Comparison of ENCODE assay signal across 1 cellular context in the genomic region with DNA sequence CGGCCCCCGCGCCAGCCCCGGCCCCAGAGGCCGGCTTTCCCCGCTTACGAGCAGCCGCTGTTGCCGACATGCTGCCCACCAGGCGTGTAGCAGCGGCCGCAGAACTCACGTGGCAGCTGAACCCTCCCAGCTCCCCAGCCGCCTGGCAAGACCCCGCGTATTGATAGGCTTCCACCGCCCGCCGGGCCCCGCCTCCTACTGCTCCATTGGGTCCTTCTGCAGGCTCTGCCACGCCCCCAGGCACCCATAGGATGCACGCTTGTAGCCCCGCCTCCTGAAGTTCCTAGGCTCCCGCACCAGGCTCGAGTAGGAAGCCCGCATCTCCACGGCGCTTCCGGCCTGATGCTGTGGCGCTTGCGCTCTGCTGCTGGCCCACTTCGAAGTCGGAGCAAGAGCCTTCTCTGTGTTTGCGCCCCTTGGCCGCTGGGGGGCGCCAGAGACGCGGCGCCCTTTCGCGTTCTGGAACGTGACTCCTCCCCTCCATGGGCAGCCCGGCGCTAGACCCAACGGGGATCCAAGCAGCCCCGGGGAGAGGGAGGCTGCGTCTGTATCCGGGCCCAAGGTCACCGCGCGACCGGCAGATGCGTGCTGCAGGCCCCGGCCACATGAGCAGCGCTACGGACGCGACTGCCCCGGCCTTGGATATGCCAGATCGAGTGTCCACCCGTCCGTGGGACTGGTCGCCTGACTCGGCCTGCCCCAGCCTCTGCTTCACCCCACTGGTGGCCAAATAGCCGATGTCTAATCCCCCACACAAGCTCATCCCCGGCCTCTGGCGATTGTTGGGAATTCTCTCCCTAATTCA.
TF ChIP-seq lines count a peak whose summit lies in the region.

A gene (plus strand): TSS at position 566 of the 805 bp plus-strand sequence. CDS start 993 bp downstream, outside the sequence.
A gene with protein sequence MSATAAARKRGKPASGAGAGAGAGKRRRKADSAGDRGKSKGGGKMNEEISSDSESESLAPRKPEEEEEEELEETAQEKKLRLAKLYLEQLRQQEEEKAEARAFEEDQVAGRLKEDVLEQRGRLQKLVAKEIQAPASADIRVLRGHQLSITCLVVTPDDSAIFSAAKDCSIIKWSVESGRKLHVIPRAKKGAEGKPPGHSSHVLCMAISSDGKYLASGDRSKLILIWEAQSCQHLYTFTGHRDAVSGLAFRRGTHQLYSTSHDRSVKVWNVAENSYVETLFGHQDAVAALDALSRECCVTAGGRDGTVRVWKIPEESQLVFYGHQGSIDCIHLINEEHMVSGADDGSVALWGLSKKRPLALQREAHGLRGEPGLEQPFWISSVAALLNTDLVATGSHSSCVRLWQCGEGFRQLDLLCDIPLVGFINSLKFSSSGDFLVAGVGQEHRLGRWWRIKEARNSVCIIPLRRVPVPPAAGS (minus strand): TSS at position 107 of the 805 bp plus-strand sequence. CDS start 37 bp downstream, at position 70.

TF ChIP-seq in HepG2, 621 proteins besides CTCF, POLR2A, EP300 and RAD21 (continued from another document and continues in another):
- TF ChIP-seq, protein P1, sequence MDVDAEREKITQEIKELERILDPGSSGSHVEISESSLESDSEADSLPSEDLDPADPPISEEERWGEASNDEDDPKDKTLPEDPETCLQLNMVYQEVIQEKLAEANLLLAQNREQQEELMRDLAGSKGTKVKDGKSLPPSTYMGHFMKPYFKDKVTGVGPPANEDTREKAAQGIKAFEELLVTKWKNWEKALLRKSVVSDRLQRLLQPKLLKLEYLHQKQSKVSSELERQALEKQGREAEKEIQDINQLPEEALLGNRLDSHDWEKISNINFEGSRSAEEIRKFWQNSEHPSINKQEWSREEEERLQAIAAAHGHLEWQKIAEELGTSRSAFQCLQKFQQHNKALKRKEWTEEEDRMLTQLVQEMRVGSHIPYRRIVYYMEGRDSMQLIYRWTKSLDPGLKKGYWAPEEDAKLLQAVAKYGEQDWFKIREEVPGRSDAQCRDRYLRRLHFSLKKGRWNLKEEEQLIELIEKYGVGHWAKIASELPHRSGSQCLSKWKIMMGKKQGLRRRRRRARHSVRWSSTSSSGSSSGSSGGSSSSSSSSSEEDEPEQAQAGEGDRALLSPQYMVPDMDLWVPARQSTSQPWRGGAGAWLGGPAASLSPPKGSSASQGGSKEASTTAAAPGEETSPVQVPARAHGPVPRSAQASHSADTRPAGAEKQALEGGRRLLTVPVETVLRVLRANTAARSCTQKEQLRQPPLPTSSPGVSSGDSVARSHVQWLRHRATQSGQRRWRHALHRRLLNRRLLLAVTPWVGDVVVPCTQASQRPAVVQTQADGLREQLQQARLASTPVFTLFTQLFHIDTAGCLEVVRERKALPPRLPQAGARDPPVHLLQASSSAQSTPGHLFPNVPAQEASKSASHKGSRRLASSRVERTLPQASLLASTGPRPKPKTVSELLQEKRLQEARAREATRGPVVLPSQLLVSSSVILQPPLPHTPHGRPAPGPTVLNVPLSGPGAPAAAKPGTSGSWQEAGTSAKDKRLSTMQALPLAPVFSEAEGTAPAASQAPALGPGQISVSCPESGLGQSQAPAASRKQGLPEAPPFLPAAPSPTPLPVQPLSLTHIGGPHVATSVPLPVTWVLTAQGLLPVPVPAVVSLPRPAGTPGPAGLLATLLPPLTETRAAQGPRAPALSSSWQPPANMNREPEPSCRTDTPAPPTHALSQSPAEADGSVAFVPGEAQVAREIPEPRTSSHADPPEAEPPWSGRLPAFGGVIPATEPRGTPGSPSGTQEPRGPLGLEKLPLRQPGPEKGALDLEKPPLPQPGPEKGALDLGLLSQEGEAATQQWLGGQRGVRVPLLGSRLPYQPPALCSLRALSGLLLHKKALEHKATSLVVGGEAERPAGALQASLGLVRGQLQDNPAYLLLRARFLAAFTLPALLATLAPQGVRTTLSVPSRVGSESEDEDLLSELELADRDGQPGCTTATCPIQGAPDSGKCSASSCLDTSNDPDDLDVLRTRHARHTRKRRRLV (CRISPR knock-in tag; IDR thresholded peaks at IDR 0.05), result peak; percentile 80
- TF ChIP-seq ELF4 (CRISPR knock-in tag; IDR thresholded peaks at IDR 0.05; ENCODE audit: borderline replicate concordance) (peak; percentile 85; the same call in 1 of the 2 replicates), ZKSCAN8 (CRISPR knock-in tag; IDR thresholded peaks at IDR 0.05; ENCODE audit: borderline replicate concordance) (peak; percentile 72; the same call in 1 of the 2 replicates), FOXM1 (CRISPR knock-in tag; IDR thresholded peaks at IDR 0.05) (0 out of 2 replicates have a peak, but pooled peaks have one; percentile 37), KLF15 (CRISPR knock-in tag; IDR thresholded peaks at IDR 0.05; ENCODE audit: borderline replicate concordance) (peak; percentile 38; the same call in 1 of the 2 replicates), ATRX (CRISPR knock-in tag; IDR thresholded peaks at IDR 0.05; ENCODE audit: borderline replicate concordance) (no peak), RBM39 (IDR thresholded peaks at IDR 0.05; ENCODE audit: low read depth, low read length, poor library complexity, severe bottlenecking) (peak; percentile 69), ZFP1 (CRISPR knock-in tag; IDR thresholded peaks at IDR 0.05) (no peak), ZNF33B (CRISPR knock-in tag; IDR thresholded peaks at IDR 0.05) (no peak), MAFK (conservative IDR thresholded peaks at IDR 0.05 in 1 of 2, IDR thresholded peaks at IDR 0.05 in 1 of 2; ENCODE audit: low read length in 2 of 2) (no peak), ZSCAN30 (CRISPR knock-in tag; IDR thresholded peaks at IDR 0.05) (no peak), SIX1 (CRISPR knock-in tag; IDR thresholded peaks at IDR 0.05; ENCODE audit: borderline replicate concordance) (peak; percentile 70), CCAR2 (optimal IDR thresholded peaks at IDR 0.05; ENCODE audit: low read depth, low read length) (no peak), TOE1 (CRISPR knock-in tag; IDR thresholded peaks at IDR 0.05) (no peak), SIN3B (IDR thresholded peaks at IDR 0.05; ENCODE audit: low read length) (peak; percentile 57; the same call in 1 of the 2 replicates), ZNF605 (CRISPR knock-in tag; IDR thresholded peaks at IDR 0.05) (no peak; the same call in 1 of the 2 replicates), MED8 (CRISPR knock-in tag; IDR thresholded peaks at IDR 0.05; ENCODE audit: insufficient replicate concordance) (peak; percentile 65), SMYD3 (CRISPR knock-in tag; IDR thresholded peaks at IDR 0.05) (no peak), HNRNPUL1 (IDR thresholded peaks at IDR 0.05; ENCODE audit: low read depth, low read length) (no peak), ZNF569 (CRISPR knock-in tag; IDR thresholded peaks at IDR 0.05; ENCODE audit: borderline replicate concordance) (peak; percentile 85; the same call in 1 of the 2 replicates), SETDB1 (CRISPR knock-in tag; IDR thresholded peaks at IDR 0.05; ENCODE audit: borderline replicate concordance) (no peak), ZNF207 (IDR thresholded peaks at IDR 0.05; ENCODE audit: borderline replicate concordance) (no peak), DMAP1 (CRISPR knock-in tag; IDR thresholded peaks at IDR 0.05) (peak; percentile 70), RFX1 (IDR thresholded peaks at IDR 0.05) (no peak), HES4 (CRISPR knock-in tag; IDR thresholded peaks at IDR 0.05; ENCODE audit: borderline replicate concordance) (peak; percentile 91), ZNF317 (CRISPR knock-in tag; IDR thresholded peaks at IDR 0.05) (peak; percentile 81), ZNF839 (CRISPR knock-in tag; IDR thresholded peaks at IDR 0.05; ENCODE audit: borderline replicate concordance) (no peak), ZNF17 (CRISPR knock-in tag; IDR thresholded peaks at IDR 0.05) (no peak), NFKB2 (CRISPR knock-in tag; IDR thresholded peaks at IDR 0.05; ENCODE audit: borderline replicate concordance) (peak; percentile 82; the same call in 1 of the 2 replicates), CBX2 (IDR thresholded peaks at IDR 0.05; ENCODE audit: low read depth, low read length) (no peak), CBX2 (CRISPR knock-in tag; IDR thresholded peaks at IDR 0.05; ENCODE audit: low read depth) (no peak), ZIK1 (CRISPR knock-in tag; IDR thresholded peaks at IDR 0.05; ENCODE audit: borderline replicate concordance, low read depth) (0 out of 2 replicates have a peak, but pooled peaks have one; percentile 59), EED (CRISPR knock-in tag; IDR thresholded peaks at IDR 0.05) (no peak; the same call in none of the 2 replicates), ZNF879 (CRISPR knock-in tag; IDR thresholded peaks at IDR 0.05) (peak; percentile 89), ZSCAN25 (CRISPR knock-in tag; IDR thresholded peaks at IDR 0.05) (peak; percentile 14; the same call in 1 of the 2 replicates), DNMT3B (CRISPR knock-in tag; conservative IDR thresholded peaks at IDR 0.05) (no peak), SIN3A (IDR thresholded peaks at IDR 0.05; ENCODE audit: borderline replicate concordance, low read depth, low read length) (peak; percentile 97), ZNF546 (CRISPR knock-in tag; conservative IDR thresholded peaks at IDR 0.05) (no peak), PCBP2 (optimal IDR thresholded peaks at IDR 0.05; ENCODE audit: low read depth, low read length, poor library complexity, severe bottlenecking) (no peak), REL (CRISPR knock-in tag; conservative IDR thresholded peaks at IDR 0.05) (no peak), ZNF619 (CRISPR knock-in tag; IDR thresholded peaks at IDR 0.05) (peak; percentile 88)
- TF ChIP-seq, protein P2, sequence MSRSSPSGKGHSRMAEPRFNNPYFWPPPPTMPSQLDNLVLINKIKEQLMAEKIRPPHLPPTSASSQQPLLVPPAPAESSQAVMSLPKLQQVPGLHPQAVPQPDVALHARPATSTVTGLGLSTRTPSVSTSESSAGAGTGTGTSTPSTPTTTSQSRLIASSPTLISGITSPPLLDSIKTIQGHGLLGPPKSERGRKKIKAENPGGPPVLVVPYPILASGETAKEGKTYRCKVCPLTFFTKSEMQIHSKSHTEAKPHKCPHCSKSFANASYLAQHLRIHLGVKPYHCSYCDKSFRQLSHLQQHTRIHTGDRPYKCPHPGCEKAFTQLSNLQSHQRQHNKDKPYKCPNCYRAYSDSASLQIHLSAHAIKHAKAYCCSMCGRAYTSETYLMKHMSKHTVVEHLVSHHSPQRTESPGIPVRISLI (CRISPR knock-in tag; IDR thresholded peaks at IDR 0.05; ENCODE audit: borderline replicate concordance), result no peak; the same call in 1 of the 2 replicates
- TF ChIP-seq, protein P3, sequence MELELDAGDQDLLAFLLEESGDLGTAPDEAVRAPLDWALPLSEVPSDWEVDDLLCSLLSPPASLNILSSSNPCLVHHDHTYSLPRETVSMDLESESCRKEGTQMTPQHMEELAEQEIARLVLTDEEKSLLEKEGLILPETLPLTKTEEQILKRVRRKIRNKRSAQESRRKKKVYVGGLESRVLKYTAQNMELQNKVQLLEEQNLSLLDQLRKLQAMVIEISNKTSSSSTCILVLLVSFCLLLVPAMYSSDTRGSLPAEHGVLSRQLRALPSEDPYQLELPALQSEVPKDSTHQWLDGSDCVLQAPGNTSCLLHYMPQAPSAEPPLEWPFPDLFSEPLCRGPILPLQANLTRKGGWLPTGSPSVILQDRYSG (CRISPR knock-in tag; IDR thresholded peaks at IDR 0.05), result no peak
- TF ChIP-seq, protein P4, sequence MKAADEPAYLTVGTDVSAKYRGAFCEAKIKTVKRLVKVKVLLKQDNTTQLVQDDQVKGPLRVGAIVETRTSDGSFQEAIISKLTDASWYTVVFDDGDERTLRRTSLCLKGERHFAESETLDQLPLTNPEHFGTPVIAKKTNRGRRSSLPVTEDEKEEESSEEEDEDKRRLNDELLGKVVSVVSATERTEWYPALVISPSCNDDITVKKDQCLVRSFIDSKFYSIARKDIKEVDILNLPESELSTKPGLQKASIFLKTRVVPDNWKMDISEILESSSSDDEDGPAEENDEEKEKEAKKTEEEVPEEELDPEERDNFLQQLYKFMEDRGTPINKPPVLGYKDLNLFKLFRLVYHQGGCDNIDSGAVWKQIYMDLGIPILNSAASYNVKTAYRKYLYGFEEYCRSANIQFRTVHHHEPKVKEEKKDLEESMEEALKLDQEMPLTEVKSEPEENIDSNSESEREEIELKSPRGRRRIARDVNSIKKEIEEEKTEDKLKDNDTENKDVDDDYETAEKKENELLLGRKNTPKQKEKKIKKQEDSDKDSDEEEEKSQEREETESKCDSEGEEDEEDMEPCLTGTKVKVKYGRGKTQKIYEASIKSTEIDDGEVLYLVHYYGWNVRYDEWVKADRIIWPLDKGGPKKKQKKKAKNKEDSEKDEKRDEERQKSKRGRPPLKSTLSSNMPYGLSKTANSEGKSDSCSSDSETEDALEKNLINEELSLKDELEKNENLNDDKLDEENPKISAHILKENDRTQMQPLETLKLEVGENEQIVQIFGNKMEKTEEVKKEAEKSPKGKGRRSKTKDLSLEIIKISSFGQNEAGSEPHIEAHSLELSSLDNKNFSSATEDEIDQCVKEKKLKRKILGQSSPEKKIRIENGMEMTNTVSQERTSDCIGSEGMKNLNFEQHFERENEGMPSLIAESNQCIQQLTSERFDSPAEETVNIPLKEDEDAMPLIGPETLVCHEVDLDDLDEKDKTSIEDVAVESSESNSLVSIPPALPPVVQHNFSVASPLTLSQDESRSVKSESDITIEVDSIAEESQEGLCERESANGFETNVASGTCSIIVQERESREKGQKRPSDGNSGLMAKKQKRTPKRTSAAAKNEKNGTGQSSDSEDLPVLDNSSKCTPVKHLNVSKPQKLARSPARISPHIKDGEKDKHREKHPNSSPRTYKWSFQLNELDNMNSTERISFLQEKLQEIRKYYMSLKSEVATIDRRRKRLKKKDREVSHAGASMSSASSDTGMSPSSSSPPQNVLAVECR (CRISPR knock-in tag; IDR thresholded peaks at IDR 0.05; ENCODE audit: borderline replicate concordance), result peak; percentile 96
- TF ChIP-seq, protein P5, sequence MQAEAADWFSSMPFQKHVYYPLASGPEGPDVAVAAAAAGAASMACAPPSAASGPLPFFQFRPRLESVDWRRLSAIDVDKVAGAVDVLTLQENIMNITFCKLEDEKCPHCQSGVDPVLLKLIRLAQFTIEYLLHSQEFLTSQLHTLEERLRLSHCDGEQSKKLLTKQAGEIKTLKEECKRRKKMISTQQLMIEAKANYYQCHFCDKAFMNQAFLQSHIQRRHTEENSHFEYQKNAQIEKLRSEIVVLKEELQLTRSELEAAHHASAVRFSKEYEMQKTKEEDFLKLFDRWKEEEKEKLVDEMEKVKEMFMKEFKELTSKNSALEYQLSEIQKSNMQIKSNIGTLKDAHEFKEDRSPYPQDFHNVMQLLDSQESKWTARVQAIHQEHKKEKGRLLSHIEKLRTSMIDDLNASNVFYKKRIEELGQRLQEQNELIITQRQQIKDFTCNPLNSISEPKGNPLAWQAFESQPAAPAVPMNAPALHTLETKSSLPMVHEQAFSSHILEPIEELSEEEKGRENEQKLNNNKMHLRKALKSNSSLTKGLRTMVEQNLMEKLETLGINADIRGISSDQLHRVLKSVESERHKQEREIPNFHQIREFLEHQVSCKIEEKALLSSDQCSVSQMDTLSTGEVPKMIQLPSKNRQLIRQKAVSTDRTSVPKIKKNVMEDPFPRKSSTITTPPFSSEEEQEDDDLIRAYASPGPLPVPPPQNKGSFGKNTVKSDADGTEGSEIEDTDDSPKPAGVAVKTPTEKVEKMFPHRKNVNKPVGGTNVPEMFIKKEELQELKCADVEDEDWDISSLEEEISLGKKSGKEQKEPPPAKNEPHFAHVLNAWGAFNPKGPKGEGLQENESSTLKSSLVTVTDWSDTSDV (CRISPR knock-in tag; IDR thresholded peaks at IDR 0.05), result no peak
- TF ChIP-seq, protein P6, sequence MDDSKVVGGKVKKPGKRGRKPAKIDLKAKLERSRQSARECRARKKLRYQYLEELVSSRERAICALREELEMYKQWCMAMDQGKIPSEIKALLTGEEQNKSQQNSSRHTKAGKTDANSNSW (CRISPR knock-in tag; IDR thresholded peaks at IDR 0.05; ENCODE audit: borderline replicate concordance), result no peak
